Comparison of ENCODE assay signal across 23 cellular contexts in genomic region chr3:72692959-72693518, GRCh38.
A peak's percentile ranks its signal among the peaks of the same experiment; 100 is the strongest.
DNase-seq lines count a peak whose midpoint lies in the region; ATAC-seq and TF ChIP-seq lines count a peak whose summit lies in the region.
"Had no signal": no experiment of that assay in that cellular context is flagged by ENCODE, and none has a peak within 500 bp of the region (broad histone marks: within the 10 kb centered on the region; RNA-seq: fewer than 3 reads in every experiment).

No MANE protein-coding gene starts in this region.

- ATAC-seq in GM23338: peak; percentile 64
- ATAC-seq: activated T-cell treated with anti-CD3 and anti-CD28 coated beads, Interleukin-2, amount 50 U/mL, for 72 hours; effector memory CD8-positive, alpha-beta T cell; esophagus mucosa; foreskin keratinocyte; stimulated activated naive CD8-positive, alpha-beta T cell treated with anti-CD3 and anti-CD28 coated beads, Interleukin-15, amount 100 ng/mL, for 72 hours had no signal

- no peaks in the 10 kb centered on the region for H3F3A ChIP-seq in GM23338 (replicated peaks; ENCODE audit: low read depth)

- no peaks in the 10 kb centered on the region for H4K20me1 ChIP-seq in GM23338 (replicated peaks; ENCODE audit: insufficient read depth)

- H3K27ac ChIP-seq in GM23338 (ENCODE audit: low read depth) (no peak overlapping the region), endodermal cell (ENCODE audit: low read depth, low read length) (no peak overlapping the region), neuronal stem cell (replicated peaks; ENCODE audit: low read length) (no peak overlapping the region)
- H3K27ac ChIP-seq: colonic mucosa, foreskin keratinocyte, left ventricle myocardium inferior, sigmoid colon had no signal

- H3K9me3 ChIP-seq in endodermal cell (ENCODE audit: control insufficient read depth, low read length): no peaks in the 10 kb centered on the region
- no peaks in the 10 kb centered on the region for H3K9me3 ChIP-seq in neuronal stem cell (replicated peaks in 1 of 2; ENCODE audit: control insufficient read depth in 2 of 2, insufficient read depth in 1 of 2, low read depth in 1 of 2, low read length in 2 of 2)
- H3K9me3 ChIP-seq: colonic mucosa, left ventricle myocardium inferior, sigmoid colon had no signal

- no peak overlapping the region for H2AK5ac ChIP-seq in neuronal stem cell (ENCODE audit: low read depth, low read length)

- H3K14ac ChIP-seq in neuronal stem cell (ENCODE audit: low read length): no peak overlapping the region

- H2BK5ac ChIP-seq in neuronal stem cell (ENCODE audit: low read length): no peak overlapping the region

- no peak overlapping the region for H4K91ac ChIP-seq in neuronal stem cell (ENCODE audit: low read depth, low read length, poor library complexity)

- no peaks in the 10 kb centered on the region for H3K36me3 Mint-ChIP-seq in GM23338 (ENCODE audit: low read depth)
- no peaks in the 10 kb centered on the region for H3K36me3 Mint-ChIP-seq in endodermal cell (ENCODE audit: low read depth)
- H3K36me3 Mint-ChIP-seq in mesothelial cell of epicardium: no peaks in the 10 kb centered on the region
- H3K36me3 Mint-ChIP-seq: activated naive CD4-positive, alpha-beta T cell treated with anti-CD3 and anti-CD28 coated beads, Interleukin-2, amount 10 ng/mL, durations not matched to agents 7 days and 5 days had no signal

- WGBS in endodermal cell (ENCODE audit: insufficient coverage in 1 of 2, insufficient read length in 1 of 2), 2 experiments: 58 to 71% methylated on average over 6 to 9 of the region's 9 CpGs
- no CpG with 5 or more reads among the region's 9 CpGs for WGBS in neuronal stem cell (ENCODE audit: extremely low coverage in 2 of 2, insufficient read length in 2 of 2, insufficient replicate concordance in 1 of 2), 2 donors

- no peak overlapping the region for H3K4me3 Mint-ChIP-seq in GM23338
- no peak overlapping the region for H3K4me3 Mint-ChIP-seq in endodermal cell
- H3K4me3 Mint-ChIP-seq in mesothelial cell of epicardium: no peak overlapping the region
- H3K4me3 Mint-ChIP-seq: activated CD4-positive, alpha-beta T cell treated with anti-CD3 and anti-CD28 coated beads, Interleukin-2, amount 10 ng/mL, durations not matched to agents 7 days and 5 days; activated naive CD4-positive, alpha-beta T cell treated with anti-CD3 and anti-CD28 coated beads, Interleukin-2, amount 10 ng/mL, durations not matched to agents 7 days and 5 days; activated T-cell treated with anti-CD3 and anti-CD28 coated beads, Interleukin-2, amount 50 U/mL, for 72 hours; effector memory CD8-positive, alpha-beta T cell; nephron progenitor cell; stimulated activated naive CD8-positive, alpha-beta T cell treated with anti-CD3 and anti-CD28 coated beads, Interleukin-15, amount 100 ng/mL, for 72 hours had no signal

- H3K4me2 ChIP-seq in GM23338: no peak overlapping the region
- no peak overlapping the region for H3K4me2 ChIP-seq in neuronal stem cell (ENCODE audit: insufficient read depth, low read length, poor library complexity, severe bottlenecking)

- H2AFZ ChIP-seq in GM23338 (peak overlapping the region; percentile 72; the same call in 1 of the 2 replicates), neuronal stem cell (ENCODE audit: low read length) (no peak overlapping the region)

- no peak overlapping the region for H2BK12ac ChIP-seq in neuronal stem cell (ENCODE audit: low read length)

- H3K23ac ChIP-seq in neuronal stem cell (ENCODE audit: low read depth, low read length, poor library complexity): no peak overlapping the region

- H2BK15ac ChIP-seq in neuronal stem cell (ENCODE audit: low read length): no peak overlapping the region

- H3K9ac ChIP-seq in endodermal cell (ENCODE audit: extremely low read depth, low read length, poor library complexity, severe bottlenecking): no peak overlapping the region
- H3K9ac ChIP-seq in neuronal stem cell (ENCODE audit: low read depth, low read length, poor library complexity): no peak overlapping the region

- no peak overlapping the region for H3K4ac ChIP-seq in neuronal stem cell (ENCODE audit: low read length)

- peaks cover 5% of the 10 kb centered on the region for H3K27me3 Mint-ChIP-seq in GM23338 (ENCODE audit: insufficient read depth, low read depth, poor library complexity)
- H3K27me3 Mint-ChIP-seq in endodermal cell (ENCODE audit: insufficient read depth): no peaks in the 10 kb centered on the region
- H3K27me3 Mint-ChIP-seq in mesothelial cell of epicardium (ENCODE audit: low read depth): no peaks in the 10 kb centered on the region
- H3K27me3 Mint-ChIP-seq: activated CD4-positive, alpha-beta T cell treated with anti-CD3 and anti-CD28 coated beads, Interleukin-2, amount 10 ng/mL, durations not matched to agents 7 days and 5 days; stimulated activated naive CD8-positive, alpha-beta T cell treated with anti-CD3 and anti-CD28 coated beads, Interleukin-15, amount 100 ng/mL, for 72 hours had no signal

- DNase-seq in GM23338 (ENCODE audit: low spot score) (peak; percentile 29), NCI-H187 treated with DMSO at 0.1 percent for 48 hours (lab: John Stamatoyannopoulos, UW) (peak; percentile 12), endodermal cell (peak; percentile 72), neuronal stem cell (ENCODE audit: low spot score) (no peak), SIG-M5 (lab: John Stamatoyannopoulos, UW) (no peak), activated T-cell treated with anti-CD3 and anti-CD28 coated beads for 4 hours (no peak), mesothelial cell of epicardium (ENCODE audit: low spot score in 2 of 2, unreplicated experiment in 2 of 2) (no peak), NCI-H1436 (lab: John Stamatoyannopoulos, UW) (no peak)
- DNase-seq: activated CD4-positive, alpha-beta T cell treated with anti-CD3 and anti-CD28 coated beads, Interleukin-2, amount 10 ng/mL, durations not matched to agents 7 days and 5 days; activated naive CD4-positive, alpha-beta T cell treated with anti-CD3 and anti-CD28 coated beads, Interleukin-2, amount 10 ng/mL, durations not matched to agents 7 days and 5 days; activated T-cell treated with anti-CD3 and anti-CD28 coated beads, Interleukin-2, amount 50 U/mL, for 72 hours; amygdala; colonic mucosa; effector memory CD8-positive, alpha-beta T cell; foreskin keratinocyte; left ventricle myocardium inferior; NCI-H1048; NCI-H2029; nephron progenitor cell; sigmoid colon; stimulated activated naive CD8-positive, alpha-beta T cell treated with anti-CD3 and anti-CD28 coated beads, Interleukin-15, amount 100 ng/mL, for 72 hours; trophoblast cell had no signal

- no peaks in the 10 kb centered on the region for H3K27me3 ChIP-seq in GM23338 (ENCODE audit: insufficient read depth)
- H3K27me3 ChIP-seq in endodermal cell (ENCODE audit: control insufficient read depth, insufficient read depth, low read length, poor library complexity, severe bottlenecking): no peaks in the 10 kb centered on the region
- peaks cover 0 to 29% (median 0%) of the 10 kb centered on the region in 3 experiments for H3K27me3 ChIP-seq in neuronal stem cell (ENCODE audit: control insufficient read depth in 3 of 3, insufficient read depth in 3 of 3, low read depth in 1 of 3, low read length in 3 of 3)
- H3K27me3 ChIP-seq: colonic mucosa, sigmoid colon had no signal

- H3K79me2 ChIP-seq in GM23338 (replicated peaks; ENCODE audit: insufficient read depth): no peaks in the 10 kb centered on the region

- peak overlapping the region; percentile 15 for H3K18ac ChIP-seq in neuronal stem cell (ENCODE audit: low read length)

- H3K4me3 ChIP-seq in GM23338: no peak overlapping the region
- H3K4me3 ChIP-seq in endodermal cell (ENCODE audit: low read length): no peak overlapping the region
- no peak overlapping the region for H3K4me3 ChIP-seq in neuronal stem cell (ENCODE audit: low read length in 2 of 2)
- H3K4me3 ChIP-seq: colonic mucosa, left ventricle myocardium inferior, sigmoid colon had no signal

- H2BK120ac ChIP-seq in neuronal stem cell (ENCODE audit: low read depth, low read length): no peak overlapping the region

- H3K27ac Mint-ChIP-seq in GM23338: peak overlapping the region; percentile 73
- peak overlapping the region; percentile 82 for H3K27ac Mint-ChIP-seq in endodermal cell
- no peak overlapping the region for H3K27ac Mint-ChIP-seq in mesothelial cell of epicardium
- H3K27ac Mint-ChIP-seq: activated CD4-positive, alpha-beta T cell treated with anti-CD3 and anti-CD28 coated beads, Interleukin-2, amount 10 ng/mL, durations not matched to agents 7 days and 5 days; activated naive CD4-positive, alpha-beta T cell treated with anti-CD3 and anti-CD28 coated beads, Interleukin-2, amount 10 ng/mL, durations not matched to agents 7 days and 5 days; activated T-cell treated with anti-CD3 and anti-CD28 coated beads, Interleukin-2, amount 50 U/mL, for 72 hours; effector memory CD8-positive, alpha-beta T cell; nephron progenitor cell had no signal

- TF ChIP-seq CTCF in GM23338 (conservative IDR thresholded peaks at IDR 0.05; ENCODE audit: low read depth in 2 of 2) (no peak), endodermal cell (conservative IDR thresholded peaks at IDR 0.05) (no peak), mesothelial cell of epicardium (IDR thresholded peaks at IDR 0.05; ENCODE audit: unreplicated experiment) (no peak)

- H3K4me1 ChIP-seq in GM23338 (ENCODE audit: insufficient read depth) (peaks cover 12% of the 10 kb centered on the region), endodermal cell (ENCODE audit: control insufficient read depth, insufficient read depth, low read length) (peaks cover 10% of the 10 kb centered on the region), neuronal stem cell (ENCODE audit: control insufficient read depth in 2 of 2, insufficient read depth in 1 of 2, low read depth in 1 of 2, low read length in 2 of 2) (peaks cover 0 to 12% of the 10 kb centered on the region in 2 donors)
- H3K4me1 ChIP-seq: colonic mucosa, foreskin keratinocyte, left ventricle myocardium inferior had no signal

- no peaks in the 10 kb centered on the region for H3K9me2 ChIP-seq in GM23338 (ENCODE audit: insufficient read depth)

- H3K4me1 Mint-ChIP-seq in GM23338 (peaks cover 29% of the 10 kb centered on the region), endodermal cell (peaks cover 32% of the 10 kb centered on the region), mesothelial cell of epicardium (peaks cover 18% of the 10 kb centered on the region)
- H3K4me1 Mint-ChIP-seq: activated CD4-positive, alpha-beta T cell treated with anti-CD3 and anti-CD28 coated beads, Interleukin-2, amount 10 ng/mL, durations not matched to agents 7 days and 5 days; activated naive CD4-positive, alpha-beta T cell treated with anti-CD3 and anti-CD28 coated beads, Interleukin-2, amount 10 ng/mL, durations not matched to agents 7 days and 5 days; stimulated activated naive CD8-positive, alpha-beta T cell treated with anti-CD3 and anti-CD28 coated beads, Interleukin-15, amount 100 ng/mL, for 72 hours had no signal

- no peak overlapping the region for H4K8ac ChIP-seq in neuronal stem cell (ENCODE audit: low read depth, low read length)

- H3K79me1 ChIP-seq in neuronal stem cell (ENCODE audit: low read depth, low read length): no peaks in the 10 kb centered on the region

- H3K36me3 ChIP-seq in GM23338 (ENCODE audit: insufficient read depth) (no peaks in the 10 kb centered on the region), endodermal cell (ENCODE audit: control insufficient read depth, insufficient read depth, low read length) (no peaks in the 10 kb centered on the region), neuronal stem cell (replicated peaks in 1 of 2; ENCODE audit: control insufficient read depth in 2 of 2, insufficient read depth in 2 of 2, low read length in 2 of 2) (no peaks in the 10 kb centered on the region)
- H3K36me3 ChIP-seq: colonic mucosa, left ventricle myocardium inferior, sigmoid colon had no signal

- no peaks in the 10 kb centered on the region; the same call in 2 of the 3 replicates for H3K9me3 Mint-ChIP-seq in GM23338
- H3K9me3 Mint-ChIP-seq in endodermal cell: no peaks in the 10 kb centered on the region
- H3K9me3 Mint-ChIP-seq in mesothelial cell of epicardium: no peaks in the 10 kb centered on the region
- H3K9me3 Mint-ChIP-seq: activated CD4-positive, alpha-beta T cell treated with anti-CD3 and anti-CD28 coated beads, Interleukin-2, amount 10 ng/mL, durations not matched to agents 7 days and 5 days; activated naive CD4-positive, alpha-beta T cell treated with anti-CD3 and anti-CD28 coated beads, Interleukin-2, amount 10 ng/mL, durations not matched to agents 7 days and 5 days; activated T-cell treated with anti-CD3 and anti-CD28 coated beads, Interleukin-2, amount 50 U/mL, for 72 hours; effector memory CD8-positive, alpha-beta T cell; nephron progenitor cell; stimulated activated naive CD8-positive, alpha-beta T cell treated with anti-CD3 and anti-CD28 coated beads, Interleukin-15, amount 100 ng/mL, for 72 hours had no signal

Comparison
In these comparisons a context has a peak if more than half of its experiments do, and no peak if none do; other contexts are left out.
1. DNase-seq: peak in GM23338 (single experiment), NCI-H187 treated with DMSO at 0.1 percent for 48 hours (single experiment) and endodermal cell (single experiment); none in neuronal stem cell (single experiment), SIG-M5 (single experiment), activated T-cell treated with anti-CD3 and anti-CD28 coated beads for 4 hours (single experiment), mesothelial cell of epicardium (0 of 2) and NCI-H1436 (single experiment).